ENCODE assay signal across 1 cellular context in the genomic region with DNA sequence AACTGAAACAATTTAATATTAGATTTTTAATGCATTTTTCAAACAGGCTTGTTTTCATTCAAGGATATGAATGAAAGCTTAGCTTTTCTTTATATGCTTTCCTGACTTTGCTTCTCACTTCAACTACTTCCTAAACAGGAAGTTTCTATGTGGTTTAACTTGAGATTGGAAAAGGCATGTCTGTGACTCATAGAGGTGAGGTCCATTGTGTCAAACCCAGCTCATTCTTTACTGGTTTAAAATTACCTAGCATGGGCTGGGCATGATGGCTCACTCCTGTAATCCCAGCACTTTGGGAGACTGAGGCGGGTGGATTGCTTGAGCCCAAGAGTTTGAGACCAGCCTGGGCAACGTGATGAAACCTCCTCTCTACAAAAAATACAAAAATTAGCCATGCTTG.
TF ChIP-seq lines count a peak whose summit lies in the region.

No MANE protein-coding gene starts in this region.

TF ChIP-seq in Ishikawa, 13 proteins besides CTCF, POLR2A, EP300 and RAD21 (continued from another document):
- TF ChIP-seq NFIC (IDR thresholded peaks at IDR 0.05): no peak
- no peak for TF ChIP-seq YY1 (IDR thresholded peaks at IDR 0.05; ENCODE audit: low read depth)
- TF ChIP-seq TAF1 (IDR thresholded peaks at IDR 0.05; ENCODE audit: low read depth): no peak
- TF ChIP-seq FOXM1 (IDR thresholded peaks at IDR 0.05; ENCODE audit: borderline replicate concordance, low read depth): no peak
- TF ChIP-seq, protein P1, sequence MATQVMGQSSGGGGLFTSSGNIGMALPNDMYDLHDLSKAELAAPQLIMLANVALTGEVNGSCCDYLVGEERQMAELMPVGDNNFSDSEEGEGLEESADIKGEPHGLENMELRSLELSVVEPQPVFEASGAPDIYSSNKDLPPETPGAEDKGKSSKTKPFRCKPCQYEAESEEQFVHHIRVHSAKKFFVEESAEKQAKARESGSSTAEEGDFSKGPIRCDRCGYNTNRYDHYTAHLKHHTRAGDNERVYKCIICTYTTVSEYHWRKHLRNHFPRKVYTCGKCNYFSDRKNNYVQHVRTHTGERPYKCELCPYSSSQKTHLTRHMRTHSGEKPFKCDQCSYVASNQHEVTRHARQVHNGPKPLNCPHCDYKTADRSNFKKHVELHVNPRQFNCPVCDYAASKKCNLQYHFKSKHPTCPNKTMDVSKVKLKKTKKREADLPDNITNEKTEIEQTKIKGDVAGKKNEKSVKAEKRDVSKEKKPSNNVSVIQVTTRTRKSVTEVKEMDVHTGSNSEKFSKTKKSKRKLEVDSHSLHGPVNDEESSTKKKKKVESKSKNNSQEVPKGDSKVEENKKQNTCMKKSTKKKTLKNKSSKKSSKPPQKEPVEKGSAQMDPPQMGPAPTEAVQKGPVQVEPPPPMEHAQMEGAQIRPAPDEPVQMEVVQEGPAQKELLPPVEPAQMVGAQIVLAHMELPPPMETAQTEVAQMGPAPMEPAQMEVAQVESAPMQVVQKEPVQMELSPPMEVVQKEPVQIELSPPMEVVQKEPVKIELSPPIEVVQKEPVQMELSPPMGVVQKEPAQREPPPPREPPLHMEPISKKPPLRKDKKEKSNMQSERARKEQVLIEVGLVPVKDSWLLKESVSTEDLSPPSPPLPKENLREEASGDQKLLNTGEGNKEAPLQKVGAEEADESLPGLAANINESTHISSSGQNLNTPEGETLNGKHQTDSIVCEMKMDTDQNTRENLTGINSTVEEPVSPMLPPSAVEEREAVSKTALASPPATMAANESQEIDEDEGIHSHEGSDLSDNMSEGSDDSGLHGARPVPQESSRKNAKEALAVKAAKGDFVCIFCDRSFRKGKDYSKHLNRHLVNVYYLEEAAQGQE (IDR thresholded peaks at IDR 0.05; ENCODE audit: low read depth): no peak
- TF ChIP-seq TCF12 (IDR thresholded peaks at IDR 0.05; ENCODE audit: low read depth): no peak
- TF ChIP-seq TEAD4 (IDR thresholded peaks at IDR 0.05): no peak
- TF ChIP-seq, protein P2, sequence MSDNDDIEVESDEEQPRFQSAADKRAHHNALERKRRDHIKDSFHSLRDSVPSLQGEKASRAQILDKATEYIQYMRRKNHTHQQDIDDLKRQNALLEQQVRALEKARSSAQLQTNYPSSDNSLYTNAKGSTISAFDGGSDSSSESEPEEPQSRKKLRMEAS (IDR thresholded peaks at IDR 0.05): no peak
